ENCODE assay signal across 24 cellular contexts in the genomic region with DNA sequence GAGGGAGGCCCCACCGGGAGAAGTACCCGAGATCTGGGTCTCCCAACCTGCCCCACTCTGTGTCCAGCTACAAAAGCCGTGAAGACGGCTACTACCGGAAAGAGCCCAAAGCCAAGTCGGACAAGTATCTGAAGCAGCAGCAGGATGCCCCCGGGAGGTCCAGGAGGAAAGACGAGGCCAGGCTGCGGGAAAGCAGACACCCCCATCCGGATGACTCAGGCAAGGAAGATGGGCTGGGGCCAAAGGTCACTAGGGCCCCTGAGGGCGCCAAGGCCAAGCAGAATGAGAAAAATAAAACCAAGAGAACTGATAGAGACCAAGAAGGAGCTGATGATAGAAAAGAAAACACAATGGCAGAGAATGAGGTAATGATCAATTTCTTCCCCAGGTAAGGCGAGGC.
"Had no signal": no experiment of that assay in that cellular context is flagged by ENCODE, and none has a peak within 500 bp of the region (broad histone marks: within the 10 kb centered on the region; RNA-seq: fewer than 3 reads in every experiment).

No MANE protein-coding gene starts in this region.

- ATAC-seq: activated CD4-positive, alpha-beta T cell treated with anti-CD3 and anti-CD28 coated beads for 36 hours; activated T-helper 17 cell treated with anti-CD3 and anti-CD28 coated beads, Interleukin-2, amount 50 U/mL, for 72 hours; body of pancreas; PC-3 had no signal

- H3K4me3 Mint-ChIP-seq: activated CD4-positive, alpha-beta memory T cell treated with anti-CD3 and anti-CD28 coated beads, Interleukin-2, amount 10 ng/mL, durations not matched to agents 7 days and 5 days; activated CD4-positive, alpha-beta T cell treated with anti-CD3 and anti-CD28 coated beads for 36 hours; activated naive CD4-positive, alpha-beta T cell treated with anti-CD3 and anti-CD28 coated beads for 36 hours; activated naive CD8-positive, alpha-beta T cell treated with anti-CD3 and anti-CD28 coated beads, Interleukin-2, amount 10 ng/mL, durations not matched to agents 7 days and 5 days; activated T-helper 17 cell treated with anti-CD3 and anti-CD28 coated beads, Interleukin-2, amount 50 U/mL, for 72 hours; IgD-negative memory B cell had no signal

- H3K4me1 ChIP-seq: adrenal gland had no signal

- H3K27ac ChIP-seq: adrenal gland, body of pancreas, WERI-Rb-1 had no signal

- H3K27me3 Mint-ChIP-seq: activated CD4-positive, alpha-beta T cell treated with anti-CD3 and anti-CD28 coated beads for 36 hours; activated naive CD8-positive, alpha-beta T cell treated with anti-CD3 and anti-CD28 coated beads, Interleukin-2, amount 10 ng/mL, durations not matched to agents 7 days and 5 days; activated T-helper 17 cell treated with anti-CD3 and anti-CD28 coated beads, Interleukin-2, amount 50 U/mL, for 72 hours; IgD-negative memory B cell had no signal

- DNase-seq: activated CD4-positive, alpha-beta memory T cell treated with anti-CD3 and anti-CD28 coated beads, Interleukin-2, amount 10 ng/mL, durations not matched to agents 7 days and 5 days; activated CD4-positive, alpha-beta T cell treated with anti-CD3 and anti-CD28 coated beads for 36 hours; activated CD4-positive, alpha-beta T cell treated with anti-CD3 and anti-CD28 coated beads, Interleukin-2, amount 50 U/mL, for 1 hour; activated gamma-delta T cell; activated naive CD4-positive, alpha-beta T cell treated with anti-CD3 and anti-CD28 coated beads for 36 hours; activated naive CD8-positive, alpha-beta T cell treated with anti-CD3 and anti-CD28 coated beads, Interleukin-2, amount 10 ng/mL, durations not matched to agents 7 days and 5 days; activated T-cell treated with anti-CD3 and anti-CD28 coated beads for 4 hours; activated T-cell treated with anti-CD3 and anti-CD28 coated beads, Interleukin-2, amount 50 U/mL, for 48 hours; body of pancreas; KG1; NCI-H1048; NCI-H146; NCI-H187 treated with DMSO at 0.1 percent for 48 hours; NCI-H2081 treated with DMSO at 0.1 percent for 48 hours; NCI-H446; NCI-H524; PC-3; SHP77 treated with DMSO at 0.1 percent for 48 hours; T-helper 2 cell; T1000; WERI-Rb-1 had no signal

- H3K9me3 ChIP-seq: adrenal gland, body of pancreas had no signal

- H3K36me3 Mint-ChIP-seq: activated naive CD8-positive, alpha-beta T cell treated with anti-CD3 and anti-CD28 coated beads, Interleukin-2, amount 10 ng/mL, durations not matched to agents 7 days and 5 days had no signal

- H3K4me3 ChIP-seq: adrenal gland, body of pancreas had no signal

- H3K27me3 ChIP-seq: adrenal gland, body of pancreas had no signal

- H3K36me3 ChIP-seq: adrenal gland, WERI-Rb-1 had no signal

- H3K27ac Mint-ChIP-seq: activated CD4-positive, alpha-beta memory T cell treated with anti-CD3 and anti-CD28 coated beads, Interleukin-2, amount 10 ng/mL, durations not matched to agents 7 days and 5 days; activated CD4-positive, alpha-beta T cell treated with anti-CD3 and anti-CD28 coated beads for 36 hours; activated naive CD4-positive, alpha-beta T cell treated with anti-CD3 and anti-CD28 coated beads for 36 hours; activated naive CD8-positive, alpha-beta T cell treated with anti-CD3 and anti-CD28 coated beads, Interleukin-2, amount 10 ng/mL, durations not matched to agents 7 days and 5 days; activated T-helper 17 cell treated with anti-CD3 and anti-CD28 coated beads, Interleukin-2, amount 50 U/mL, for 72 hours had no signal

- H3K9me3 Mint-ChIP-seq: activated CD4-positive, alpha-beta memory T cell treated with anti-CD3 and anti-CD28 coated beads, Interleukin-2, amount 10 ng/mL, durations not matched to agents 7 days and 5 days; activated naive CD4-positive, alpha-beta T cell treated with anti-CD3 and anti-CD28 coated beads for 36 hours; activated naive CD8-positive, alpha-beta T cell treated with anti-CD3 and anti-CD28 coated beads, Interleukin-2, amount 10 ng/mL, durations not matched to agents 7 days and 5 days; activated T-helper 17 cell treated with anti-CD3 and anti-CD28 coated beads, Interleukin-2, amount 50 U/mL, for 72 hours; IgD-negative memory B cell had no signal
